In the genomic region with DNA sequence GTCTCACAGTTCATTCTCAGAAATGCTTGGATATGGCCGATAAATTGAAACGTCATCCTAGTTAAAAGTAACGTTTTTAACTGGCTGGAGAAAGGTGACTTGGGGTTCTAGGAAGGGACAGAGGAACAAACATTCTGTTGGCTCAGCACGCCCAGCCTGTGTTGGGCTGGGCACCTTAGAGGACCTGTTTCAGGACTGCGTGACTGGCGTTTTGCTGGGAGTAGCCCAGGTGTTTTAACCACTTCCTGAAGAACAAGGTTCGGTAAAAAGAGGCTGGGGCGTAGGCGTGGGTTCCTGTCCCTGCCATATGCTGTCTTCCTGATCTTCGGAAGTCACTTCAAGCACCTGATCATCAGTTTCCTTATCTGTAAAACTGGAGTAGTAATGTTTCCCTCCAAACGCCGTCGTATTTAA, we compare ENCODE assay signal across 1 cellular context.
TF ChIP-seq lines count a peak whose summit lies in the region.

No MANE protein-coding gene starts in this region.

TF ChIP-seq in IMR-90, 13 proteins besides CTCF, POLR2A, EP300 and RAD21 (continued from another document):
- TF ChIP-seq RFX5 (IDR thresholded peaks at IDR 0.05; ENCODE audit: low read depth, low read length), result no peak
- TF ChIP-seq, protein P1, sequence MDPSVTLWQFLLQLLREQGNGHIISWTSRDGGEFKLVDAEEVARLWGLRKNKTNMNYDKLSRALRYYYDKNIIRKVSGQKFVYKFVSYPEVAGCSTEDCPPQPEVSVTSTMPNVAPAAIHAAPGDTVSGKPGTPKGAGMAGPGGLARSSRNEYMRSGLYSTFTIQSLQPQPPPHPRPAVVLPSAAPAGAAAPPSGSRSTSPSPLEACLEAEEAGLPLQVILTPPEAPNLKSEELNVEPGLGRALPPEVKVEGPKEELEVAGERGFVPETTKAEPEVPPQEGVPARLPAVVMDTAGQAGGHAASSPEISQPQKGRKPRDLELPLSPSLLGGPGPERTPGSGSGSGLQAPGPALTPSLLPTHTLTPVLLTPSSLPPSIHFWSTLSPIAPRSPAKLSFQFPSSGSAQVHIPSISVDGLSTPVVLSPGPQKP (IDR thresholded peaks at IDR 0.05; ENCODE audit: borderline replicate concordance, low read depth, low read length), result no peak
